8 cellular contexts compared by ENCODE assay signal in genomic region chr1:204494281-204495077, GRCh38. TPM values are rescaled to one million over a fixed set of nuclear protein-coding genes. Genes with fewer than 3 reads are reported as not detected.
DNase-seq lines count a peak whose midpoint lies in the region; TF ChIP-seq lines count a peak whose summit lies in the region.

PIK3C2B (minus strand) TSS chr1:204494805; CDS start chr1:204469802, 25,003 bp downstream.

- H3K27ac Mint-ChIP-seq in nephron progenitor cell = peak within 1 kb of the TSS; percentile 84

- H3K4me1 ChIP-seq in GM23248 (ENCODE audit: insufficient read depth) = peaks cover 14% of the 10 kb centered on the region

- H3K4me1 Mint-ChIP-seq in nephron progenitor cell = peaks cover 48% of the 10 kb centered on the region

- no peaks in the 10 kb centered on the region for H3K9me3 Mint-ChIP-seq in nephron progenitor cell

- H2AFZ ChIP-seq in GM23248 = peak within 1 kb of the TSS; percentile 85

- peak within 1 kb of the TSS; percentile 80 for H3K4me2 ChIP-seq in GM23248 (ENCODE audit: unreplicated experiment)

- H3K4me3 ChIP-seq in GM23248 (peak within 1 kb of the TSS; percentile 75), fibroblast of the aortic adventitia (ENCODE audit: low read depth, low read length) (peak within 1 kb of the TSS; percentile 81)

- H3K79me2 ChIP-seq in GM23248 (ENCODE audit: insufficient read depth) = no peaks in the 10 kb centered on the region

- no peaks in the 10 kb centered on the region for H4K20me1 ChIP-seq in GM23248 (ENCODE audit: insufficient read depth)

- in situ Hi-C loops in G401 (cut with HindIII; ENCODE audit: low sequenced_read_pairs) (no loop called here), GM23248 (cut with MboI) (no loop called here)

- no peaks in the 10 kb centered on the region for H3K36me3 ChIP-seq in GM23248 (ENCODE audit: low read depth)

- TF ChIP-seq CTCF in fibroblast of the aortic adventitia (IDR thresholded peaks at IDR 0.05; ENCODE audit: insufficient read depth, low read length) (peak; percentile 50), nephron progenitor cell (IDR thresholded peaks at IDR 0.05) (peak; percentile 42)

- 1 to 3% methylated on average over 40 to 69 of the region's 69 CpGs for WGBS in GM23248 (ENCODE audit: low coverage in 1 of 2, low lambda C conversion rate in 2 of 2, missing lambda C conversion rate in 2 of 2), 2 experiments

- peak within 1 kb of the TSS; percentile 21 for H3K27ac ChIP-seq in GM23248
- peak within 1 kb of the TSS; percentile 97 for H3K27ac ChIP-seq in substantia nigra (ENCODE audit: low read depth, low read length, poor library complexity, severe bottlenecking)

- no peaks in the 10 kb centered on the region for H3K9me2 ChIP-seq in GM23248 (ENCODE audit: insufficient read depth)

- H3F3A ChIP-seq in GM23248 (ENCODE audit: insufficient read depth) = peaks cover 8% of the 10 kb centered on the region; the same call in 1 of the 2 replicates

- H3K27me3 Mint-ChIP-seq in nephron progenitor cell (ENCODE audit: low read depth, poor library complexity) = peaks cover 19% of the 10 kb centered on the region

- DNase-seq in G401 (ENCODE audit: low spot score) = peak; percentile 89
- peak; percentile 91 for DNase-seq in GM23248
- peak; percentile 84 to 89 for DNase-seq in Kasumi-1 (lab: John Stamatoyannopoulos, UW)
- peak; percentile 89 for DNase-seq in RPMI8226
- peak; percentile 89 for DNase-seq in activated effector memory CD4-positive, alpha-beta T cell treated with anti-CD3 and anti-CD28 coated beads, Interleukin-2, amount 50 U/mL, for 16 hours
- DNase-seq in fibroblast of the aortic adventitia (ENCODE audit: low read depth) = peak; percentile 62
- DNase-seq in nephron progenitor cell = peak; percentile 86
- DNase-seq in substantia nigra (lab: John Stamatoyannopoulos, UW) = peak in 46 of 49 donors; percentile 61 to 94 (median 80)

- H3K9ac ChIP-seq in GM23248 = peak within 1 kb of the TSS; percentile 61

- peaks cover 10% of the 10 kb centered on the region for H3K36me3 Mint-ChIP-seq in nephron progenitor cell (ENCODE audit: low read depth)

- H3K4me3 Mint-ChIP-seq in nephron progenitor cell = peak within 1 kb of the TSS; percentile 96

- H3K27me3 ChIP-seq in GM23248 (replicated peaks; ENCODE audit: insufficient read depth) = peaks cover 8% of the 10 kb centered on the region; the same call in 1 of the 2 replicates

- no peaks in the 10 kb centered on the region for H3K9me3 ChIP-seq in GM23248 (ENCODE audit: low read depth)

RNA-seq across cellular contexts. Expression of gene PIK3C2B, which starts in this region (rescaled TPM):
- 22.1 and 23.6 TPM in 2 replicates for total RNA-seq in G401 (2014; rRNA removed; shearing (Covaris generic))
- 0.63 and 0.76 TPM in 2 replicates for total RNA-seq in GM23248 (2014; rRNA removed; shearing (Covaris generic))
- 0.20 and 0.53 TPM in 2 replicates for polyA plus RNA-seq in GM23248 (2016; fragmentation: Nextera tagmentation; extraction: Ambion mirVana)
- total RNA-seq in fibroblast of the aortic adventitia (ENCODE audit: low replicate concordance) = 4.5 and 8.2 TPM in 2 replicates

Comparison
In these comparisons a context has a peak if more than half of its experiments do, and no peak if none do; other contexts are left out.
1. Peak in every context shown above with its lines: DNase-seq, H3K4me3 ChIP-seq and H3K27ac ChIP-seq.
2. Peak in DNase-seq, H3K4me3 ChIP-seq, H3K27ac ChIP-seq, H3K9ac ChIP-seq and H3K4me2 ChIP-seq in GM23248; RNA of the gene not detected or under 1 TPM.